16 cellular contexts compared by ENCODE assay signal in genomic region chr2:224157655-224158054, GRCh38.
DNase-seq lines count a peak whose midpoint lies in the region; ATAC-seq and TF ChIP-seq lines count a peak whose summit lies in the region.
"Had no signal": no experiment of that assay in that cellular context is flagged by ENCODE, and none has a peak within 500 bp of the region (broad histone marks: within the 10 kb centered on the region; RNA-seq: fewer than 3 reads in every experiment).

No MANE protein-coding gene starts in this region.

- DNase-seq in Right ventricle myocardium inferior (ENCODE audit: missing footprints) (no peak), left ventricle myocardium inferior (no peak), NCI-H446 treated with DMSO at 0.1 percent for 48 hours (lab: John Stamatoyannopoulos, UW) (peak; percentile 16), fibroblast of peridontal ligament (ENCODE audit: extremely low read depth) (peak; percentile 69), PC-9 (no peak), NCI-H524 treated with DMSO at 0.1 percent for 48 hours (lab: John Stamatoyannopoulos, UW) (no peak)
- DNase-seq: 8988T; CD4-positive, alpha-beta memory T cell; DMS153; DMS79; GDM1; GM23248 had no signal

- no TSS peak for BruUV-seq in PC-9 (replicated peaks; lab: Mats Ljungman, UMichigan)

- no peak overlapping the region for H3K4me2 ChIP-seq in PC-9
- H3K4me2 ChIP-seq: BLaER1 had no signal

- H3K4me1 ChIP-seq in left ventricle myocardium inferior = peaks cover 5% of the 10 kb centered on the region
- H3K4me1 ChIP-seq in PC-9 (replicated peaks; ENCODE audit: insufficient read depth) = no peaks in the 10 kb centered on the region
- H3K4me1 ChIP-seq: BLaER1, HAP-1 had no signal

- no peaks in the 10 kb centered on the region for H3K9me2 ChIP-seq in PC-9 (ENCODE audit: insufficient read depth)

- TF ChIP-seq CTCF in left ventricle myocardium inferior (IDR thresholded peaks at IDR 0.05; ENCODE audit: borderline replicate concordance) (no peak), nephron (IDR thresholded peaks at IDR 0.05; ENCODE audit: unreplicated experiment in 3 of 3) (no peak), PC-9 (conservative IDR thresholded peaks at IDR 0.05) (no peak)

- intact Hi-C loops in Right ventricle myocardium inferior (cut with DNase I) = no loop called here
- intact Hi-C loops in left ventricle myocardium inferior (cut with micrococcal nuclease) = no loop called here
- intact Hi-C loops in PC-9 (cut with micrococcal nuclease; ENCODE audit: unreplicated experiment) = no loop called here

- peaks cover 43% of the 10 kb centered on the region for H3K4me1 Mint-ChIP-seq in nephron
- H3K4me1 Mint-ChIP-seq: CD14-positive monocyte; CD4-positive, alpha-beta memory T cell had no signal

- no peaks in the 10 kb centered on the region for H3K36me3 Mint-ChIP-seq in nephron (ENCODE audit: low read depth)
- H3K36me3 Mint-ChIP-seq: CD14-positive monocyte; CD4-positive, alpha-beta memory T cell had no signal

- H2AFZ ChIP-seq in PC-9 = no peak overlapping the region
- H2AFZ ChIP-seq: GM23248 had no signal

- no peaks in the 10 kb centered on the region for H3K9me3 ChIP-seq in left ventricle myocardium inferior (replicated peaks)
- H3K9me3 ChIP-seq in PC-9 (ENCODE audit: insufficient read depth, low read depth) = no peaks in the 10 kb centered on the region
- H3K9me3 ChIP-seq: BLaER1, HAP-1 had no signal

- POLR2A ChIA-PET in PC-9 (lab: Charles Lee; ENCODE audit: unreplicated experiment) = no interaction called here

- no peaks in the 10 kb centered on the region for H3K27me3 Mint-ChIP-seq in nephron (ENCODE audit: low read depth)

- H3K9me3 Mint-ChIP-seq in nephron = no peaks in the 10 kb centered on the region

- H3K27me3 ChIP-seq in left ventricle myocardium inferior (ENCODE audit: low read depth) (no peaks in the 10 kb centered on the region), PC-9 (ENCODE audit: insufficient read depth, low read depth) (no peaks in the 10 kb centered on the region)
- H3K27me3 ChIP-seq: BLaER1 had no signal

- no peak overlapping the region for H3K27ac ChIP-seq in left ventricle myocardium inferior (replicated peaks)
- H3K27ac ChIP-seq in PC-9 = no peak overlapping the region
- H3K27ac ChIP-seq: BLaER1, GM23248 had no signal

- peak overlapping the region in 2 of 3 experiments; percentile 22 to 28 for H3K27ac Mint-ChIP-seq in nephron
- H3K27ac Mint-ChIP-seq: CD14-positive monocyte; CD4-positive, alpha-beta memory T cell had no signal

- no peaks in the 10 kb centered on the region for H3F3A ChIP-seq in PC-9 (ENCODE audit: insufficient read depth, low read depth)

- ATAC-seq in Right ventricle myocardium inferior = peak; percentile 70

- H3K4me3 ChIP-seq in left ventricle myocardium inferior (no peak overlapping the region), PC-9 (no peak overlapping the region)
- H3K4me3 ChIP-seq: BLaER1, GM23248, HAP-1 had no signal

- no peaks in the 10 kb centered on the region for H4K20me1 ChIP-seq in PC-9 (ENCODE audit: insufficient read depth)
- H4K20me1 ChIP-seq: BLaER1 had no signal

- no peaks in the 10 kb centered on the region for H3K79me2 ChIP-seq in PC-9 (ENCODE audit: low read depth)

- H3K36me3 ChIP-seq in left ventricle myocardium inferior (no peaks in the 10 kb centered on the region), PC-9 (ENCODE audit: low read depth) (no peaks in the 10 kb centered on the region)
- H3K36me3 ChIP-seq: BLaER1, HAP-1 had no signal

- H3K4me3 Mint-ChIP-seq in nephron = no peak overlapping the region
- H3K4me3 Mint-ChIP-seq: CD14-positive monocyte; CD4-positive, alpha-beta memory T cell had no signal

- CTCF ChIA-PET in PC-9 (lab: Charles Lee) = no interaction called here

Comparison
In these comparisons a context has a peak if more than half of its experiments do, and no peak if none do; other contexts are left out.
1. DNase-seq: peak in NCI-H446 treated with DMSO at 0.1 percent for 48 hours (single experiment) and fibroblast of peridontal ligament (single experiment); none in Right ventricle myocardium inferior (single experiment), left ventricle myocardium inferior (single experiment), PC-9 (0 of 2) and NCI-H524 treated with DMSO at 0.1 percent for 48 hours (single experiment).